ENCODE assay signal across 27 cellular contexts in genomic region chr1:77287535-77287934, GRCh38. TPM values are rescaled to one million over a fixed set of nuclear protein-coding genes. Genes with fewer than 3 reads are reported as not detected.
DNase-seq lines count a peak whose midpoint lies in the region; ATAC-seq and TF ChIP-seq lines count a peak whose summit lies in the region.
"Had no signal": no experiment of that assay in that cellular context is flagged by ENCODE, and none has a peak within 500 bp of the region (broad histone marks: within the 10 kb centered on the region; RNA-seq: fewer than 3 reads in every experiment).

No MANE protein-coding gene starts in this region.

- no TSS peak for BruUV-seq in PC-3 (replicated peaks; lab: Mats Ljungman, UMichigan)

- peaks cover 15% of the 10 kb centered on the region for H3K4me1 ChIP-seq in PC-3 (ENCODE audit: insufficient read depth, low read length)
- H3K4me1 ChIP-seq: BE2C had no signal

- H3K27me3 ChIP-seq in PC-3 (ENCODE audit: low read length), result no peaks in the 10 kb centered on the region
- H3K27me3 ChIP-seq: BE2C had no signal

- intact Hi-C loops in PC-3 (cut with micrococcal nuclease), result no loop called here

- CTCF ChIA-PET in PC-3 (lab: Charles Lee), result no interaction called here
- CTCF ChIA-PET in WTC11 (lab: Charles Lee), result no interaction called here

- TF ChIP-seq POLR2A in NB4 (IDR thresholded peaks at IDR 0.05; ENCODE audit: extremely low read depth, insufficient read length), result no peak

- H3F3A ChIP-seq in PC-3 (ENCODE audit: low read length, unreplicated experiment), result no peaks in the 10 kb centered on the region

- H4K20me1 ChIP-seq in PC-3 (ENCODE audit: low read length), result no peaks in the 10 kb centered on the region

- no peaks in the 10 kb centered on the region for H3K36me3 ChIP-seq in PC-3 (ENCODE audit: low read depth, low read length)
- H3K36me3 ChIP-seq: BE2C had no signal

- no peaks in the 10 kb centered on the region for H3K9me2 ChIP-seq in PC-3 (replicated peaks; ENCODE audit: low read length)

- no peak overlapping the region for H2AFZ ChIP-seq in PC-3 (ENCODE audit: low read length)
- H2AFZ ChIP-seq: GM23248, PC-9 had no signal

- H3K4me2 ChIP-seq in PC-3 (ENCODE audit: low read length), result no peak overlapping the region

- H3K9me3 Mint-ChIP-seq in WTC11, result no peaks in the 10 kb centered on the region
- H3K9me3 Mint-ChIP-seq: H9; T-helper 1 cell treated with Interleukin-12 subunit alpha and Interleukin-12 subunit beta and Interleukin-4 antibody, amounts not matched to agents 30 μg/mL and 1 μg/mL, for 36 hours had no signal

- peak overlapping the region; percentile 33; the same call in 1 of the 2 replicates for H3K27ac ChIP-seq in PC-3 (ENCODE audit: low read length)
- H3K27ac ChIP-seq: 22Rv1, GM23248, PC-9 had no signal

- H3K4me3 Mint-ChIP-seq in WTC11, result no peak overlapping the region
- H3K4me3 Mint-ChIP-seq: H9; T-helper 1 cell treated with Interleukin-12 subunit alpha and Interleukin-12 subunit beta and Interleukin-4 antibody, amounts not matched to agents 30 μg/mL and 1 μg/mL, for 36 hours had no signal

- POLR2A ChIA-PET in PC-3 (lab: Charles Lee; ENCODE audit: unreplicated experiment), result no interaction called here
- POLR2A ChIA-PET in WTC11 (lab: Charles Lee), result no interaction called here

- no peak overlapping the region for H3K9ac ChIP-seq in PC-3 (ENCODE audit: low read length)
- H3K9ac ChIP-seq: GM23248 had no signal

- no peak overlapping the region for H3K27ac Mint-ChIP-seq in WTC11
- H3K27ac Mint-ChIP-seq: H9; T-helper 1 cell treated with Interleukin-12 subunit alpha and Interleukin-12 subunit beta and Interleukin-4 antibody, amounts not matched to agents 30 μg/mL and 1 μg/mL, for 36 hours had no signal

- ATAC-seq in PC-3 (no peak), WTC11 (no peak)
- ATAC-seq: HepG2, Right ventricle myocardium inferior had no signal

- H3K79me2 ChIP-seq in PC-3 (ENCODE audit: low read length), result no peaks in the 10 kb centered on the region

- no peak for TF ChIP-seq CTCF in NB4 (IDR thresholded peaks at IDR 0.05; ENCODE audit: low read depth, low read length)
- TF ChIP-seq CTCF in PC-3 (conservative IDR thresholded peaks at IDR 0.05; ENCODE audit: low read depth, low read length), result no peak
- no peak for TF ChIP-seq CTCF in WTC11 (IDR thresholded peaks at IDR 0.05)

- H3K27me3 Mint-ChIP-seq in WTC11 (ENCODE audit: low read depth), result peaks cover 18% of the 10 kb centered on the region

- DNase-seq in SIG-M5 treated with dmso at 0.1 percent for 504 hours (lab: John Stamatoyannopoulos, UW; ENCODE audit: unreplicated experiment) (peak; percentile 32), SIG-M5 (lab: John Stamatoyannopoulos, UW) (no peak), NB4 (ENCODE audit: low read depth) (peak; percentile 42), PC-3 (no peak), COLO829 (ENCODE audit: low spot score) (no peak), SK-N-DZ (ENCODE audit: low spot score) (no peak), WTC11 (ENCODE audit: low spot score) (no peak)
- DNase-seq: ACHN; BE2C; DMS53; H9; MM.1S; NCI-H1105 treated with DMSO at 0.1 percent for 48 hours; NCI-H146; NCI-H1930; NCI-H446; NCI-H524 treated with DMSO at 0.1 percent for 48 hours; NCI-H82; NK-92 treated with Interleukin-12 subunit alpha and Interleukin-12 subunit beta, amount 100 ng/mL, for 24 hours; SW 1271 had no signal

- H3K36me3 Mint-ChIP-seq in WTC11, result no peaks in the 10 kb centered on the region

- peaks cover 17% of the 10 kb centered on the region for H3K4me1 Mint-ChIP-seq in WTC11

- H3K9me3 ChIP-seq in PC-3 (ENCODE audit: low read length), result no peaks in the 10 kb centered on the region
- H3K9me3 ChIP-seq: BE2C had no signal

- H3K4me3 ChIP-seq in NB4 (ENCODE audit: low read depth, low read length), result no peak overlapping the region
- H3K4me3 ChIP-seq in PC-3 (ENCODE audit: low read length), result no peak overlapping the region
- H3K4me3 ChIP-seq: GM23248, PC-9 had no signal

TF ChIP-seq in WTC11, 78 proteins besides CTCF, POLR2A, EP300 and RAD21:
- no peak for TF ChIP-seq MAX (CRISPR knock-in tag; IDR thresholded peaks at IDR 0.05)

RNA-seq across cellular contexts. Expression of gene AK5, which starts 5.7 kb away (rescaled TPM):
- total RNA-seq in PC-3 (2014; rRNA removed) (3.4 and 3.8 TPM in 2 replicates), WTC11 (2021) (2.7 to 4.6 TPM (median 3.0 TPM) in 3 replicates)
- 17.6 and 18.4 TPM in 2 replicates for polyA plus RNA-seq in SK-N-DZ (2014; cell fraction: cytosol; rRNA removed)
- 11.7 and 13.7 TPM in 2 replicates for polyA plus RNA-seq in SK-N-DZ (2014; cell fraction: nucleus; rRNA removed)
- total RNA-seq: G401, HepG2 had no signal
- polyA plus RNA-seq: HepG2 had no signal

Comparison
In these comparisons a context has a peak if more than half of its experiments do, and no peak if none do; other contexts are left out.
1. DNase-seq: peak in SIG-M5 treated with dmso at 0.1 percent for 504 hours (single experiment) and NB4 (single experiment); none in SIG-M5 (single experiment), PC-3 (single experiment), COLO829 (single experiment), SK-N-DZ (single experiment) and WTC11 (single experiment).